ENCODE assay signal across 25 cellular contexts in genomic region chr12:76555797-76556196, GRCh38. TPM values are rescaled to one million over a fixed set of nuclear protein-coding genes. Genes with fewer than 3 reads are reported as not detected.
DNase-seq lines count a peak whose midpoint lies in the region; ATAC-seq and TF ChIP-seq lines count a peak whose summit lies in the region.
"Had no signal": no experiment of that assay in that cellular context is flagged by ENCODE, and none has a peak within 500 bp of the region (broad histone marks: within the 10 kb centered on the region; RNA-seq: fewer than 3 reads in every experiment).

No MANE protein-coding gene starts in this region.

- H3K4me2 ChIP-seq in Karpas-422 (ENCODE audit: low read depth, low read length, poor library complexity, severe bottlenecking) = peak overlapping the region; percentile 90
- no peak overlapping the region for H3K4me2 ChIP-seq in neural cell (ENCODE audit: low read length)
- H3K4me2 ChIP-seq: BLaER1, hepatocyte had no signal

- ATAC-seq in HG03432 (IDR thresholded peaks at IDR 0.05; ENCODE audit: unreplicated experiment) (no peak), HG02798 (IDR thresholded peaks at IDR 0.05; ENCODE audit: poor library complexity, unreplicated experiment) (no peak)
- ATAC-seq: stimulated activated naive CD8-positive, alpha-beta T cell treated with anti-CD3 and anti-CD28 coated beads, Interleukin-15, Interleukin-2, amounts not matched to agents 100 U/mL and 50 U/mL, for 24 hours had no signal

- no peak overlapping the region for H3K27ac Mint-ChIP-seq in T-helper 1 cell treated with Interleukin-12 subunit alpha and Interleukin-12 subunit beta and Interleukin-4 antibody, amounts not matched to agents 30 μg/mL and 1 μg/mL, for 36 hours
- H3K27ac Mint-ChIP-seq in brain = peak overlapping the region in 3 of 5 experiments; percentile 1 to 17 (median 5)

- TF ChIP-seq RAD21 in neural cell (conservative IDR thresholded peaks at IDR 0.05) = no peak

- H3K4me3 ChIP-seq in Karpas-422 (ENCODE audit: low read length) = peak overlapping the region; percentile 11; the same call in 1 of the 2 replicates
- H3K4me3 ChIP-seq in neural cell (ENCODE audit: low read length) = peak overlapping the region; percentile 86
- H3K4me3 ChIP-seq: BLaER1, coronary artery, hepatocyte, lung had no signal

- H3F3A ChIP-seq in neural cell (ENCODE audit: insufficient read depth, low read length, poor library complexity, severe bottlenecking) = no peaks in the 10 kb centered on the region

- no peaks in the 10 kb centered on the region for H3K9me2 ChIP-seq in Karpas-422 (replicated peaks; ENCODE audit: insufficient read depth, low read length)
- H3K9me2 ChIP-seq in neural cell (ENCODE audit: insufficient read depth, low read length) = no peaks in the 10 kb centered on the region

- H3K4me3 Mint-ChIP-seq in T-helper 1 cell treated with Interleukin-12 subunit alpha and Interleukin-12 subunit beta and Interleukin-4 antibody, amounts not matched to agents 30 μg/mL and 1 μg/mL, for 36 hours = peak overlapping the region; percentile 16
- H3K4me3 Mint-ChIP-seq in brain = peak overlapping the region; percentile 11 to 97 (median 72)

- no peaks in the 10 kb centered on the region for H3K27me3 Mint-ChIP-seq in T-helper 1 cell treated with Interleukin-12 subunit alpha and Interleukin-12 subunit beta and Interleukin-4 antibody, amounts not matched to agents 30 μg/mL and 1 μg/mL, for 36 hours (ENCODE audit: low read depth)
- H3K27me3 Mint-ChIP-seq in brain = peaks cover 6% of the 10 kb centered on the region

- peaks cover 16% of the 10 kb centered on the region for H3K36me3 Mint-ChIP-seq in T-helper 1 cell treated with Interleukin-12 subunit alpha and Interleukin-12 subunit beta and Interleukin-4 antibody, amounts not matched to agents 30 μg/mL and 1 μg/mL, for 36 hours (ENCODE audit: low read depth)
- H3K36me3 Mint-ChIP-seq in brain = no peaks in the 10 kb centered on the region

- TF ChIP-seq EP300 in neural cell (conservative IDR thresholded peaks at IDR 0.05; ENCODE audit: poor library complexity, severe bottlenecking) = no peak

- DNase-seq in T-helper 1 cell (no peak), Karpas-422 (no peak)
- DNase-seq in activated CD8-positive, alpha-beta memory T cell treated with anti-CD3 and anti-CD28 coated beads for 24 hours = no peak
- DNase-seq: activated CD4-positive, alpha-beta T cell treated with anti-CD3 and anti-CD28 coated beads, Interleukin-2, amount 50 U/mL, for 4 hours; activated naive CD4-positive, alpha-beta T cell treated with anti-CD3 and anti-CD28 coated beads, Interleukin-2, amount 50 U/mL, for 16 hours; DMS153; HCEC 1CT; islet precursor cell; NCI-H1105; NCI-H2081; NCI-H446 treated with DMSO at 0.1 percent for 48 hours; NK-92 treated with Interleukin-12 subunit alpha and Interleukin-12 subunit beta, amount 100 ng/mL, for 24 hours; RPMI8226; stimulated activated CD4-positive, alpha-beta T cell treated with anti-CD3 and anti-CD28 coated beads, Interleukin-1b, Interleukin-23, amount 100 ng/mL, for 48 hours; stimulated activated naive CD8-positive, alpha-beta T cell treated with anti-CD3 and anti-CD28 coated beads, Interleukin-15, Interleukin-2, amounts not matched to agents 100 U/mL and 50 U/mL, for 24 hours; trophoblast cell had no signal

- no peaks in the 10 kb centered on the region for H3K36me3 ChIP-seq in Karpas-422 (ENCODE audit: insufficient read depth, low read length)
- no peaks in the 10 kb centered on the region for H3K36me3 ChIP-seq in neural cell (ENCODE audit: insufficient read depth, low read length)
- H3K36me3 ChIP-seq: BLaER1 had no signal

- peaks cover 94% of the 10 kb centered on the region for H3K79me2 ChIP-seq in Karpas-422 (ENCODE audit: low read length)
- H3K79me2 ChIP-seq in neural cell (replicated peaks; ENCODE audit: insufficient read depth, low read length) = peaks cover 70% of the 10 kb centered on the region

- no peak for TF ChIP-seq CTCF in brain (conservative IDR thresholded peaks at IDR 0.05)
- TF ChIP-seq CTCF in neural cell (IDR thresholded peaks at IDR 0.05; ENCODE audit: poor library complexity, severe bottlenecking) = no peak

- H4K20me1 ChIP-seq in Karpas-422 (ENCODE audit: insufficient read depth, low read depth, low read length) (peaks cover 5% of the 10 kb centered on the region; the same call in 1 of the 2 replicates), neural cell (ENCODE audit: insufficient read depth) (no peaks in the 10 kb centered on the region)

- H2AFZ ChIP-seq in Karpas-422 (ENCODE audit: low read length) = no peak overlapping the region
- no peak overlapping the region for H2AFZ ChIP-seq in neural cell (ENCODE audit: low read depth, low read length)
- H2AFZ ChIP-seq: hepatocyte had no signal

- H3K27ac ChIP-seq in Karpas-422 (ENCODE audit: low read length) = peak overlapping the region; percentile 94
- no peak overlapping the region for H3K27ac ChIP-seq in neural cell (ENCODE audit: low read length)
- H3K27ac ChIP-seq: BLaER1, coronary artery, hepatocyte had no signal

- H3K27me3 ChIP-seq in Karpas-422 (ENCODE audit: low read length) = no peaks in the 10 kb centered on the region
- H3K27me3 ChIP-seq in neural cell (ENCODE audit: insufficient read depth, low read depth, low read length) = no peaks in the 10 kb centered on the region
- H3K27me3 ChIP-seq: BLaER1, hepatocyte had no signal

- H3K9me3 Mint-ChIP-seq in T-helper 1 cell treated with Interleukin-12 subunit alpha and Interleukin-12 subunit beta and Interleukin-4 antibody, amounts not matched to agents 30 μg/mL and 1 μg/mL, for 36 hours = no peaks in the 10 kb centered on the region
- no peaks in the 10 kb centered on the region for H3K9me3 Mint-ChIP-seq in brain

- H3K9me3 ChIP-seq in Karpas-422 (ENCODE audit: low read length) = no peaks in the 10 kb centered on the region
- no peaks in the 10 kb centered on the region for H3K9me3 ChIP-seq in neural cell (ENCODE audit: low read length)
- H3K9me3 ChIP-seq: BLaER1 had no signal

- peaks cover 37% of the 10 kb centered on the region for H3K4me1 Mint-ChIP-seq in T-helper 1 cell treated with Interleukin-12 subunit alpha and Interleukin-12 subunit beta and Interleukin-4 antibody, amounts not matched to agents 30 μg/mL and 1 μg/mL, for 36 hours (ENCODE audit: low read depth)
- H3K4me1 Mint-ChIP-seq in brain = peaks cover 79% of the 10 kb centered on the region

- H3K9ac ChIP-seq in Karpas-422 (ENCODE audit: low read length) (peak overlapping the region; percentile 22; the same call in 1 of the 2 replicates), neural cell (ENCODE audit: low read length) (no peak overlapping the region)
- H3K9ac ChIP-seq: BLaER1 had no signal

- H3K4me1 ChIP-seq in Karpas-422 (ENCODE audit: low read length) = peaks cover 82% of the 10 kb centered on the region

TF ChIP-seq in neural cell, 6 proteins besides CTCF, POLR2A, EP300 and RAD21:
- TF ChIP-seq REST (IDR thresholded peaks at IDR 0.05; ENCODE audit: borderline replicate concordance) (no peak), POLR2AphosphoS5 (IDR thresholded peaks at IDR 0.05) (no peak), EZH2 (IDR thresholded peaks at IDR 0.05; ENCODE audit: borderline replicate concordance, insufficient read depth, low read length, poor library complexity, severe bottlenecking) (no peak), TAF1 (IDR thresholded peaks at IDR 0.05; ENCODE audit: low read depth) (no peak), SMC3 (conservative IDR thresholded peaks at IDR 0.05; ENCODE audit: poor library complexity) (no peak), MXI1 (conservative IDR thresholded peaks at IDR 0.05; ENCODE audit: poor library complexity, severe bottlenecking) (no peak)

RNA-seq across cellular contexts. Expression of gene OSBPL8, which starts 3.8 kb away (rescaled TPM):
- total RNA-seq in Karpas-422 (2014; rRNA removed; shearing (Covaris generic); ENCODE audit: low replicate concordance) = 74.3 and 116 TPM in 2 replicates
- polyA plus RNA-seq in brain (ENCODE audit: insufficient read depth, low read depth, low replicate concordance) = 5.6 TPM
- 103 and 126 TPM in 2 replicates for polyA plus RNA-seq in neural cell
- polyA minus RNA-seq in neural cell = 280 and 349 TPM in 2 replicates

Comparison
In these comparisons a context has a peak if more than half of its experiments do, and no peak if none do; other contexts are left out.
1. RNA of gene OSBPL8, which starts 3.8 kb away (polyA plus RNA-seq): 103 to 126 TPM in neural cell; 5.6 TPM in brain (single experiment); every median in the first group is over 10 times any median in the second.